In the genomic region with DNA sequence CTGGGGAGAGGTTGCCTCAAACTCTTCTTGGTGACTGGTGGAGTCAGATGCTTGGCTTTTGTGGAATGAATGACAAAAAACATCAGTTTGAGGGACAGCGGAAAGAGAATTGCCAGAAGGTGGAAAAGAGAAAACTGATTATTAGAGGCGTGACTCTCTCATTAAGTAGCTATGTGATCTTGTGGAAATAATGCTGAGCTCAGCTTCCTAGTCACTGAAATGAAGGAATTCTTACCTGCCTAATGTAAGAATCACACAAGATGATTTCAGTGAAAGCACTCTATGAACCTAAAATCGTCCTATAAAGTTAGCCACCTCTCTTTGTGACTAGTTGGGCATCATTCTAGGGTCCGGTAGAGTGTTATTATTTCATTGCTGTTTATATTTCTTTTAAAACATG, we compare ENCODE assay signal across 26 cellular contexts.
"Had no signal": no experiment of that assay in that cellular context is flagged by ENCODE, and none has a peak within 500 bp of the region (broad histone marks: within the 10 kb centered on the region; RNA-seq: fewer than 3 reads in every experiment).

No MANE protein-coding gene starts in this region.

- H3K36me3 ChIP-seq: stomach, suprapubic skin, thoracic aorta, thyroid gland, tibial artery, tibial nerve, transverse colon, upper lobe of left lung, upper lobe of right lung, uterus, vagina had no signal

- H3K27ac ChIP-seq: stomach, suprapubic skin, testis, thoracic aorta, thyroid gland, tibial artery, tibial nerve, transverse colon, upper lobe of left lung, upper lobe of right lung, uterus, vagina had no signal

- H3K9me3 ChIP-seq: suprapubic skin, testis, thoracic aorta, thyroid gland, tibial artery, transverse colon, upper lobe of left lung, upper lobe of right lung, uterus, vagina had no signal

- H3K27me3 ChIP-seq: stomach, suprapubic skin, testis, thyroid gland, tibial artery, tibial nerve, transverse colon, upper lobe of left lung, upper lobe of right lung, uterus, vagina had no signal

- DNase-seq: stimulated activated CD4-positive, alpha-beta T cell treated with anti-CD3 and anti-CD28 coated beads, Interleukin-2, amount 100 ng/mL, for 48 hours; stimulated activated CD4-positive, alpha-beta T cell treated with anti-CD3 and anti-CD28 coated beads, Interleukin-4, amount 100 ng/mL, for 1 hour; stimulated activated CD4-positive, alpha-beta T cell treated with anti-CD3 and anti-CD28 coated beads, Interleukin-4, amount 100 ng/mL, for 24 hours; stimulated activated CD4-positive, alpha-beta T cell treated with anti-CD3 and anti-CD28 coated beads, Interleukin-4, amount 100 ng/mL, for 4 hours; stimulated activated CD8-positive, alpha-beta memory T cell treated with anti-CD3 and anti-CD28 coated beads, Interleukin-4, amount 100 ng/mL, for 48 hours; stimulated activated naive B cell treated with anti-CD40 and anti-IgM and Interleukin-4, amounts not matched to agents 10 μg/mL and 1 μg/mL and 100 μg/mL, for 72 hours; stimulated activated naive CD4-positive, alpha-beta T cell; stimulated activated naive CD4-positive, alpha-beta T cell treated with Interleukin-2 at 50 U/mL for 16 hours; stimulated activated naive CD8-positive, alpha-beta T cell treated with anti-CD3 and anti-CD28 coated beads, Interleukin-15, amount 100 ng/mL, for 72 hours; stimulated activated naive CD8-positive, alpha-beta T cell treated with anti-CD3 and anti-CD28 coated beads, Interleukin-15, Interleukin-2, amounts not matched to agents 100 U/mL and 50 U/mL, for 24 hours; stomach; substantia nigra; testis; thyroid gland; tibial artery; transverse colon; upper lobe of left lung; upper lobe of right lung; uterus had no signal

- H3K4me3 ChIP-seq: stomach, suprapubic skin, testis, thoracic aorta, thyroid gland, tibial artery, tibial nerve, transverse colon, upper lobe of left lung, upper lobe of right lung, uterus, vagina had no signal

- FAIRE-seq: urothelium cell line had no signal

- ATAC-seq: stimulated activated effector memory CD8-positive, alpha-beta T cell treated with anti-CD3 and anti-CD28 coated beads, Interleukin-12 subunit alpha, Interleukin-12 subunit beta, amount 100 ng/mL, for 72 hours; stimulated activated memory B cell treated with anti-CD40 and anti-IgM and Interleukin-4, amounts not matched to agents 10 μg/mL and 1 μg/mL and 100 μg/mL, for 72 hours; stimulated activated naive B cell treated with anti-CD40 and anti-IgM and Interleukin-4, amounts not matched to agents 10 μg/mL and 1 μg/mL and 100 μg/mL, for 72 hours; stimulated activated naive CD8-positive, alpha-beta T cell treated with anti-CD3 and anti-CD28 coated beads, Interleukin-15, amount 100 ng/mL, for 72 hours; stimulated activated naive CD8-positive, alpha-beta T cell treated with anti-CD3 and anti-CD28 coated beads, Interleukin-15, Interleukin-2, amounts not matched to agents 100 U/mL and 50 U/mL, for 24 hours; upper lobe of right lung had no signal

- H3K4me1 ChIP-seq: stomach, suprapubic skin, testis, thyroid gland, tibial artery, tibial nerve, transverse colon, upper lobe of left lung, upper lobe of right lung, uterus, vagina had no signal
